ENCODE assay signal across 14 cellular contexts in the genomic region with DNA sequence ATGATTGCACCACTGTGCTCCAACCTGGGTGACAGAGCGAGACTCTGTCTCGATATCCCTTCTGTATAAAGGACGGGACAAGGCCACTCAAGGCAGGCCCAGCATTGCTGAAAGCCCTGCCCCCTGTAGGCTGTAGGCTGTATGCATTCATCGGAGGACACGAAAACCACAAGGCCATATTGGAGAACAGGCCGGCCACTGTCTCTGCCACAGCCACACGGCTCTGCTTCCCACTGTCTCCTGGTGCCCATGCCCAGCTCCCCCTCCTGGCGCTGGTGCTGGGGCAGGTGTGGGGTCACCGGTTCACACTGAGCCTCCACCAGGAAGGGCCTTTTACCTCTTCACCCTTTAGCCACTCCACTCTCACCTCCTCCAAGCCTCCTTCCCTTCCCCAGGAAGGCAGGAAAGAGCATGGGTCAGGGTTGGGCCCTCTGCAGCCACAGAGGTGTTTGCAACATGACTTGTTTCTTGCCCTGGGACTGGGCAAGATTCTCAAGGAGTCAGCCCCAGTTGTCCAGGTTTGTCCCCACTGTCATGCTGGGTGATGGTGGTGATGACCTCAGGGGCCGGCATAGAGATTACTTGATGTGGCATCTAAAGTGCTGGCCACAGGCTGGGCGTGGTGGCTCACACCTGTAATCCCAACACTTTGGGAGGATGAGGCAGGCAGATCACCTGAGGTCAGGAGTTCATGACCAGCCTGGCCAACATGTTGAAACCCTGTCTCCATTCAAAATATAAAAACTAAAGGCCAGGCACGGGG. TPM values are rescaled to one million over a fixed set of nuclear protein-coding genes. Genes with fewer than 3 reads are reported as not detected.
DNase-seq lines count a peak whose midpoint lies in the region; ATAC-seq, FAIRE-seq and TF ChIP-seq lines count a peak whose summit lies in the region.
"Had no signal": no experiment of that assay in that cellular context is flagged by ENCODE, and none has a peak within 500 bp of the region (broad histone marks: within the 10 kb centered on the region; RNA-seq: fewer than 3 reads in every experiment).

No MANE protein-coding gene starts in this region.

- no peak overlapping the region for H3K4me3 ChIP-seq in bronchial epithelial cell (ENCODE audit: low read depth, low read length)
- H3K4me3 ChIP-seq: esophagus muscularis mucosa, ovary, testis had no signal

- H3K36me3 ChIP-seq in bronchial epithelial cell (ENCODE audit: control insufficient read depth, insufficient read depth, low read length): no peaks in the 10 kb centered on the region
- H3K36me3 ChIP-seq: esophagus muscularis mucosa, ovary had no signal

- no peak for FAIRE-seq in bronchial epithelial cell (lab: Jason Lieb, UNC)

- peak; percentile 15 for TF ChIP-seq CTCF in bronchial epithelial cell (IDR thresholded peaks at IDR 0.05; ENCODE audit: insufficient read depth, low read length, severe bottlenecking)
- peak; percentile 36 for TF ChIP-seq CTCF in osteocyte (IDR thresholded peaks at IDR 0.05)

- H3K27me3 Mint-ChIP-seq in IgD-negative memory B cell (peaks cover 19% of the 10 kb centered on the region), osteocyte (ENCODE audit: unreplicated experiment) (no peaks in the 10 kb centered on the region)
- peaks cover 20% of the 10 kb centered on the region for H3K27me3 Mint-ChIP-seq in activated T-cell treated with anti-CD3 and anti-CD28 coated beads, Interleukin-2, amount 50 U/mL, for 72 hours (ENCODE audit: low read depth)

- H3K4me3 Mint-ChIP-seq in IgD-negative memory B cell: peak overlapping the region in 1 of 4 donors; percentile 38
- no peak overlapping the region for H3K4me3 Mint-ChIP-seq in osteocyte (ENCODE audit: unreplicated experiment)
- no peak overlapping the region for H3K4me3 Mint-ChIP-seq in activated T-cell treated with anti-CD3 and anti-CD28 coated beads, Interleukin-2, amount 50 U/mL, for 72 hours
- H3K4me3 Mint-ChIP-seq: activated CD8-positive, alpha-beta memory T cell treated with anti-CD3 and anti-CD28 coated beads, Interleukin-2, amount 10 ng/mL, durations not matched to agents 7 days and 5 days had no signal

- H3K4me1 Mint-ChIP-seq in IgD-negative memory B cell: peaks cover 6 to 11% (median 8%) of the 10 kb centered on the region in 3 donors
- peaks cover 24% of the 10 kb centered on the region for H3K4me1 Mint-ChIP-seq in osteocyte (ENCODE audit: unreplicated experiment)
- peaks cover 9% of the 10 kb centered on the region for H3K4me1 Mint-ChIP-seq in activated T-cell treated with anti-CD3 and anti-CD28 coated beads, Interleukin-2, amount 50 U/mL, for 72 hours (ENCODE audit: low read depth)

- peak overlapping the region in 2 of 3 donors; percentile 31 to 79 for H3K27ac Mint-ChIP-seq in IgD-negative memory B cell
- no peak overlapping the region for H3K27ac Mint-ChIP-seq in osteocyte (ENCODE audit: unreplicated experiment)
- H3K27ac Mint-ChIP-seq in activated T-cell treated with anti-CD3 and anti-CD28 coated beads, Interleukin-2, amount 50 U/mL, for 72 hours: no peak overlapping the region
- H3K27ac Mint-ChIP-seq: activated CD8-positive, alpha-beta memory T cell treated with anti-CD3 and anti-CD28 coated beads, Interleukin-2, amount 10 ng/mL, durations not matched to agents 7 days and 5 days had no signal

- H3K27me3 ChIP-seq in bronchial epithelial cell (ENCODE audit: control insufficient read depth, insufficient read depth, low read length): no peaks in the 10 kb centered on the region
- H3K27me3 ChIP-seq: ovary, testis had no signal

- no peaks in the 10 kb centered on the region for H3K36me3 Mint-ChIP-seq in IgD-negative memory B cell
- no peaks in the 10 kb centered on the region for H3K36me3 Mint-ChIP-seq in osteocyte (ENCODE audit: unreplicated experiment)
- no peaks in the 10 kb centered on the region for H3K36me3 Mint-ChIP-seq in activated T-cell treated with anti-CD3 and anti-CD28 coated beads, Interleukin-2, amount 50 U/mL, for 72 hours (ENCODE audit: insufficient read depth in 2 of 2)
- H3K36me3 Mint-ChIP-seq: activated CD8-positive, alpha-beta memory T cell treated with anti-CD3 and anti-CD28 coated beads, Interleukin-2, amount 10 ng/mL, durations not matched to agents 7 days and 5 days had no signal

- DNase-seq in NCI-H748 (lab: John Stamatoyannopoulos, UW; ENCODE audit: unreplicated experiment) (peak; percentile 4), NCI-H748 treated with DMSO at 0.1 percent for 48 hours (lab: John Stamatoyannopoulos, UW) (no peak), bronchial epithelial cell (ENCODE audit: low read depth) (no peak), osteocyte (ENCODE audit: extremely low spot score, unreplicated experiment) (no peak), NCI-H446 treated with DMSO at 0.1 percent for 48 hours (lab: John Stamatoyannopoulos, UW) (no peak)
- DNase-seq in activated T-cell treated with anti-CD3 and anti-CD28 coated beads, Interleukin-2, amount 50 U/mL, for 72 hours: no peak
- DNase-seq: activated CD8-positive, alpha-beta memory T cell treated with anti-CD3 and anti-CD28 coated beads, Interleukin-2, amount 10 ng/mL, durations not matched to agents 7 days and 5 days; aorta; testis had no signal

- H3K9me3 Mint-ChIP-seq in IgD-negative memory B cell (no peaks in the 10 kb centered on the region), osteocyte (ENCODE audit: unreplicated experiment) (no peaks in the 10 kb centered on the region)
- H3K9me3 Mint-ChIP-seq in activated T-cell treated with anti-CD3 and anti-CD28 coated beads, Interleukin-2, amount 50 U/mL, for 72 hours: no peaks in the 10 kb centered on the region

- no peak for ATAC-seq in activated T-cell treated with anti-CD3 and anti-CD28 coated beads, Interleukin-2, amount 50 U/mL, for 72 hours (replicated peaks in 1 of 2)
- no peak for ATAC-seq in HG02571 (IDR thresholded peaks at IDR 0.05; ENCODE audit: unreplicated experiment)
- ATAC-seq: activated CD8-positive, alpha-beta memory T cell treated with anti-CD3 and anti-CD28 coated beads, Interleukin-2, amount 10 ng/mL, durations not matched to agents 7 days and 5 days had no signal

RNA-seq across cellular contexts. Expression of a gene that starts 5.3 kb away (rescaled TPM):
- not detected for polyA plus RNA-seq in IgD-negative memory B cell
- total RNA-seq in bronchial epithelial cell: under 0.01 TPM in 1 of 2 replicates, not detected in the other
- 1.4 and 1.8 TPM in 2 replicates for total RNA-seq in osteocyte
- not detected for total RNA-seq in activated T-cell treated with anti-CD3 and anti-CD28 coated beads, Interleukin-2, amount 50 U/mL, for 72 hours
- total RNA-seq: activated CD8-positive, alpha-beta memory T cell treated with anti-CD3 and anti-CD28 coated beads, Interleukin-2, amount 10 ng/mL, durations not matched to agents 7 days and 5 days; T-helper 1 cell treated with Interleukin-12 subunit alpha and Interleukin-12 subunit beta and Interleukin-4 antibody, amounts not matched to agents 30 ng/mL and 1 ng/mL, for 36 hours had no signal
- polyA plus RNA-seq: aorta had no signal

RNA-seq across cellular contexts. Expression of a gene that starts 5.9 kb away (rescaled TPM):
- 1.0 TPM for polyA plus RNA-seq in IgD-negative memory B cell
- total RNA-seq in bronchial epithelial cell (0.53 and 0.64 TPM in 2 replicates), osteocyte (4.4 and 6.7 TPM in 2 replicates)
- total RNA-seq in activated T-cell treated with anti-CD3 and anti-CD28 coated beads, Interleukin-2, amount 50 U/mL, for 72 hours: 10 to 100 TPM; 23.0 to 32.7 TPM

RNA-seq across cellular contexts. Expression of a gene that starts 9.1 kb away (rescaled TPM):
- 3.3 TPM for polyA plus RNA-seq in IgD-negative memory B cell
- total RNA-seq in bronchial epithelial cell (4.7 and 5.4 TPM in 2 replicates), osteocyte (15.4 and 17.4 TPM in 2 replicates)
- 10 to 100 TPM; 13.6 to 20.4 TPM for total RNA-seq in activated T-cell treated with anti-CD3 and anti-CD28 coated beads, Interleukin-2, amount 50 U/mL, for 72 hours

RNA-seq across cellular contexts. Expression of a gene that starts 36.6 kb away (rescaled TPM):
- 5.6 TPM for polyA plus RNA-seq in IgD-negative memory B cell
- total RNA-seq in bronchial epithelial cell (3.9 and 5.4 TPM in 2 replicates), osteocyte (8.0 and 10.0 TPM in 2 replicates)
- 10 to 100 TPM; 49.2 to 68.6 TPM for total RNA-seq in activated T-cell treated with anti-CD3 and anti-CD28 coated beads, Interleukin-2, amount 50 U/mL, for 72 hours

RNA-seq across cellular contexts. Expression of a gene that starts 47.9 kb away (rescaled TPM):
- 105 TPM for polyA plus RNA-seq in IgD-negative memory B cell
- total RNA-seq in bronchial epithelial cell (7.9 and 13.2 TPM in 2 replicates), osteocyte (208 and 211 TPM in 2 replicates)
- total RNA-seq in activated T-cell treated with anti-CD3 and anti-CD28 coated beads, Interleukin-2, amount 50 U/mL, for 72 hours: 10 to 100 TPM; 94.2 to 94.8 TPM

Comparison
In these comparisons a context has a peak if more than half of its experiments do, and no peak if none do; other contexts are left out.
1. H3K27ac Mint-ChIP-seq: peak in IgD-negative memory B cell (2 of 3); none in osteocyte (single experiment) and activated T-cell treated with anti-CD3 and anti-CD28 coated beads, Interleukin-2, amount 50 U/mL, for 72 hours (single experiment).